In the genomic region with DNA sequence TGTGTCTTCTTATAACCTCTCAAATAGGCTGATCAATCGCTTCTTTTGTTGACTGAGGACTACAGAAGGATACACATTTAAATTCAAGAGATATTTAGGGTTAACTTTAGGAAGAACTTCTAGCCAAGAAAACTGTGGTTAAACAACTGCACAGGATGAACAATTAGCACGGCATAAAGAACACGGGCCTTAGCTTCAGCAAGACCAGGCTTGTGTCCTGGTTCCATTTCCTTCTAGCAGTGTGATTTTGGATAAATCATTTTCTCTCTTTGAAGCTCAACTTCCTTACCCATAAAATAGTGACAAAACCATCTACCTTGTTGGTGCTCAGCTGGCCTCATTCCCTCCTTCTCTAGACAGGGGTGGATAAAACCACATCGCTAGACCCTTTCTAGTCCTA, we compare ENCODE assay signal across 19 cellular contexts.
DNase-seq lines count a peak whose midpoint lies in the region; FAIRE-seq and TF ChIP-seq lines count a peak whose summit lies in the region.
"Had no signal": no experiment of that assay in that cellular context is flagged by ENCODE, and none has a peak within 500 bp of the region (broad histone marks: within the 10 kb centered on the region; RNA-seq: fewer than 3 reads in every experiment).

No MANE protein-coding gene starts in this region.

- H2BK12ac ChIP-seq in neuronal stem cell (ENCODE audit: low read length) = no peak overlapping the region

- POLR2A ChIA-PET in RWPE1 (lab: Yijun Ruan, JAX; ENCODE audit: low non-redundant PET) = no interaction called here

- H3K18ac ChIP-seq in neuronal stem cell (ENCODE audit: low read length) = no peak overlapping the region

- H3K14ac ChIP-seq in neuronal stem cell (ENCODE audit: low read length) = no peak overlapping the region

- no peak overlapping the region for H4K91ac ChIP-seq in neuronal stem cell (ENCODE audit: low read depth, low read length, poor library complexity)

- 79% methylated on average over 4 of the region's 4 CpGs for WGBS in esophagus muscularis mucosa
- WGBS in neuronal stem cell (ENCODE audit: extremely low coverage in 2 of 2, insufficient read length in 2 of 2, insufficient replicate concordance in 1 of 2), 2 donors = no CpG with 5 or more reads among the region's 4 CpGs

- H3K27me3 ChIP-seq in bronchial epithelial cell (ENCODE audit: control insufficient read depth, insufficient read depth, low read length) (no peaks in the 10 kb centered on the region), esophagus muscularis mucosa (no peaks in the 10 kb centered on the region), neuronal stem cell (ENCODE audit: control insufficient read depth in 3 of 3, insufficient read depth in 3 of 3, low read depth in 1 of 3, low read length in 3 of 3) (no peaks in the 10 kb centered on the region)
- H3K27me3 ChIP-seq: BLaER1 had no signal

- no peaks in the 10 kb centered on the region for H3K4me1 ChIP-seq in esophagus muscularis mucosa
- peaks cover 6 to 10% of the 10 kb centered on the region in 2 donors for H3K4me1 ChIP-seq in neuronal stem cell (ENCODE audit: control insufficient read depth in 2 of 2, insufficient read depth in 1 of 2, low read depth in 1 of 2, low read length in 2 of 2)
- H3K4me1 ChIP-seq: A549, BLaER1 had no signal

- no peak overlapping the region for H2BK15ac ChIP-seq in neuronal stem cell (ENCODE audit: low read length)

- H3K79me1 ChIP-seq in neuronal stem cell (ENCODE audit: low read depth, low read length) = no peaks in the 10 kb centered on the region

- no peak for TF ChIP-seq POLR2A in esophagus muscularis mucosa (IDR thresholded peaks at IDR 0.05; ENCODE audit: low read depth)

- no peak overlapping the region for H3K4me2 ChIP-seq in neuronal stem cell (ENCODE audit: insufficient read depth, low read length, poor library complexity, severe bottlenecking)
- H3K4me2 ChIP-seq: A549, BLaER1 had no signal

- no peak overlapping the region for H2AK5ac ChIP-seq in neuronal stem cell (ENCODE audit: low read depth, low read length)

- H4K8ac ChIP-seq in neuronal stem cell (ENCODE audit: low read depth, low read length) = no peak overlapping the region

- no peak overlapping the region for H3K23ac ChIP-seq in neuronal stem cell (ENCODE audit: low read depth, low read length, poor library complexity)

- H3K9me3 ChIP-seq in esophagus muscularis mucosa (no peaks in the 10 kb centered on the region), neuronal stem cell (replicated peaks in 1 of 2; ENCODE audit: control insufficient read depth in 2 of 2, insufficient read depth in 1 of 2, low read depth in 1 of 2, low read length in 2 of 2) (no peaks in the 10 kb centered on the region)
- H3K9me3 ChIP-seq: A549 had no signal

- H2BK5ac ChIP-seq in neuronal stem cell (ENCODE audit: low read length) = no peak overlapping the region

- no peak overlapping the region for H3K4ac ChIP-seq in neuronal stem cell (ENCODE audit: low read length)

- no peak overlapping the region for H2BK120ac ChIP-seq in neuronal stem cell (ENCODE audit: low read depth, low read length)

- TF ChIP-seq CTCF in RWPE1 (conservative IDR thresholded peaks at IDR 0.05; ENCODE audit: low read depth) (no peak), bronchial epithelial cell (IDR thresholded peaks at IDR 0.05; ENCODE audit: insufficient read depth, low read length, severe bottlenecking) (no peak), esophagus muscularis mucosa (IDR thresholded peaks at IDR 0.05) (no peak)

- no peak overlapping the region for H3K9ac ChIP-seq in neuronal stem cell (ENCODE audit: low read depth, low read length, poor library complexity)
- H3K9ac ChIP-seq: BLaER1, GM23248 had no signal

- DNase-seq in RWPE1 (ENCODE audit: low spot score) (no peak), bronchial epithelial cell (ENCODE audit: low read depth) (peak; percentile 70), esophagus muscularis mucosa (ENCODE audit: extremely low spot score) (peak; percentile 19), middle frontal gyrus (ENCODE audit: extremely low spot score, low spot score) (peak; percentile 1), neuronal stem cell (ENCODE audit: low spot score) (no peak), NCI-H82 treated with DMSO at 0.1 percent for 48 hours (lab: John Stamatoyannopoulos, UW; ENCODE audit: unreplicated experiment) (no peak), H4 (ENCODE audit: low spot score) (no peak)
- DNase-seq: CD4-positive, alpha-beta memory T cell; DMS153; DMS79; GDM1; GM23248; HCEC 1CT had no signal

- CTCF ChIA-PET in RWPE1 (lab: Yijun Ruan, JAX) = no interaction called here

- FAIRE-seq in bronchial epithelial cell (lab: Jason Lieb, UNC) = peak; percentile 83
- FAIRE-seq: A549, GM12892, GM18507, H54 had no signal

- H3K4me3 ChIP-seq in bronchial epithelial cell (ENCODE audit: low read depth, low read length) (no peak overlapping the region), esophagus muscularis mucosa (no peak overlapping the region), neuronal stem cell (ENCODE audit: low read length in 2 of 2) (no peak overlapping the region)
- H3K4me3 ChIP-seq: A549, BLaER1, GM23248 had no signal

- intact Hi-C loops in esophagus muscularis mucosa (cut with DNase I) = no loop called here

- H2AFZ ChIP-seq in neuronal stem cell (ENCODE audit: low read length) = no peak overlapping the region
- H2AFZ ChIP-seq: GM23248 had no signal

- TF ChIP-seq EP300 in esophagus muscularis mucosa (IDR thresholded peaks at IDR 0.05) = no peak

- H3K36me3 ChIP-seq in bronchial epithelial cell (ENCODE audit: control insufficient read depth, insufficient read depth, low read length) (peaks cover 3% of the 10 kb centered on the region), esophagus muscularis mucosa (no peaks in the 10 kb centered on the region), neuronal stem cell (replicated peaks in 1 of 2; ENCODE audit: control insufficient read depth in 2 of 2, insufficient read depth in 2 of 2, low read length in 2 of 2) (no peaks in the 10 kb centered on the region)
- H3K36me3 ChIP-seq: BLaER1 had no signal

- peak overlapping the region; percentile 68; the same call in 1 of the 2 replicates for H3K27ac ChIP-seq in RWPE1
- H3K27ac ChIP-seq in esophagus muscularis mucosa (replicated peaks in 1 of 4) = no peak overlapping the region
- H3K27ac ChIP-seq in neuronal stem cell (replicated peaks; ENCODE audit: low read length) = no peak overlapping the region
- H3K27ac ChIP-seq: A549, BLaER1, GM23248, HL-60 had no signal

Comparison
In these comparisons a context has a peak if more than half of its experiments do, and no peak if none do; other contexts are left out.
1. DNase-seq: peak in bronchial epithelial cell (single experiment), esophagus muscularis mucosa (single experiment) and middle frontal gyrus (single experiment); none in RWPE1 (single experiment), neuronal stem cell (single experiment), NCI-H82 treated with DMSO at 0.1 percent for 48 hours (single experiment) and H4 (single experiment).